8 cellular contexts compared by ENCODE assay signal in the genomic region with DNA sequence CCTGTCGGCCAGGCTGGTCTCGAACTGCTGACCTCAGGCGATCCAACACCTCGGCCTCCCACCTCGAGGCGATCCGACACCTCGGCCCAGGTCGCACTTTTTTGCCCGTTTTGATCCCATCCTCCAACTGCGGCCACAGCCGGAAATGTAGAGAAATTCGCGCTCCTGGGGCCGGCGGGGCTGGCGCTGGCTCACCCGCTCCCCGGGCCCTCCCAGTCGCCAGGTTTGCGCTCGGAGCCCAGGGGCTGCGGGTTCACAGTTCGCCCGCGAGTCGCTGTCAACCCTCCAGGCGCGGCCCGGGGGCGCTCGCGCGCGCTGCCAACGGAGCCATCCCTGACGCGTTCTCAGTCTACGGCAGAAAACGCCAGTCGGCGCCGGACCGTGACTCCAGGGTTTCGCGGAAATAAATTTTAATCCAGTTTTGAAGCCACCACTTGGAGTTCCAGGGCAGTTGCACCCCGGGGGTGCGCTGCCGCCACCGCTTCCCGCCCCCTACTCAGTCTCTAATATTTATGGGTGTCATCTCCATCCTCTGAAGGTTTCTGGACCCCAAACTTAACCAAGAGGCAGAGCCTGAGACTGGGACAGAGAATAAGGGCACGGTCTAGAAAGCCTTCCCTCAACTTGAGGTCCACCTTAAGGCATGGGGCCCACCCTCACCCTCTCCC. TPM values are rescaled to one million over a fixed set of nuclear protein-coding genes. Genes with fewer than 3 reads are reported as not detected.
DNase-seq lines count a peak whose midpoint lies in the region; ATAC-seq and TF ChIP-seq lines count a peak whose summit lies in the region.

No MANE protein-coding gene starts in this region.

- TF ChIP-seq CTCF in gastrocnemius medialis (IDR thresholded peaks at IDR 0.05 in 4 of 5, conservative IDR thresholded peaks at IDR 0.05 in 1 of 5), result peak in 4 of 5 experiments; percentile 22 to 46 (median 38)

- ATAC-seq in gastrocnemius medialis (peak in 1 of 2 donors; percentile 34), GM19035 (IDR thresholded peaks at IDR 0.05; ENCODE audit: unreplicated experiment) (no peak), HG03520 (IDR thresholded peaks at IDR 0.05; ENCODE audit: unreplicated experiment) (no peak)

- H3K27me3 ChIP-seq in gastrocnemius medialis, result peaks cover 25 to 43% (median 41%) of the 10 kb centered on the region in 3 donors

- TF ChIP-seq POLR2A in gastrocnemius medialis (IDR thresholded peaks at IDR 0.05), result no peak

- in situ Hi-C loops in gastrocnemius medialis (cut with MboI; ENCODE audit: low sequenced_read_pairs in 4 of 4), result no loop called here

- peaks cover 10 to 13% of the 10 kb centered on the region in 2 donors for H3K4me1 ChIP-seq in gastrocnemius medialis

- H3K9me3 ChIP-seq in gastrocnemius medialis, result no peaks in the 10 kb centered on the region

- H3K4me3 ChIP-seq in gastrocnemius medialis, result peak overlapping the region in 3 of 4 donors; percentile 25 to 44 (median 40)

- intact Hi-C loops in cardiac septum (cut with DNase I) (no loop called here), gastrocnemius medialis (cut with DNase I; ENCODE audit: low total_unique reads) (no loop called here)

- no peak overlapping the region for H3K27ac ChIP-seq in gastrocnemius medialis

- peak; percentile 83 for DNase-seq in NK-92 treated with Interleukin-12 subunit alpha and Interleukin-12 subunit beta, amount 100 ng/mL, for 24 hours (lab: John Stamatoyannopoulos, UW)
- DNase-seq in NK-92 (lab: John Stamatoyannopoulos, UW; ENCODE audit: unreplicated experiment) (no peak), OCI-M1 (lab: John Stamatoyannopoulos, UW) (peak; percentile 82), cardiac septum (ENCODE audit: low spot score) (peak; percentile 94), gastrocnemius medialis (no peak)
- DNase-seq in activated naive CD4-positive, alpha-beta T cell treated with anti-CD3 and anti-CD28 coated beads, Interleukin-2, amount 50 U/mL, for 16 hours, result peak; percentile 85

- H3K36me3 ChIP-seq in gastrocnemius medialis, result no peaks in the 10 kb centered on the region

RNA-seq across cellular contexts. Expression of a gene that starts 1.5 kb away (rescaled TPM):
- total RNA-seq in cardiac septum (0.08 TPM), gastrocnemius medialis (not detected)

RNA-seq across cellular contexts. Expression of a gene that starts 14.4 kb away (rescaled TPM):
- total RNA-seq in cardiac septum (18.3 TPM), gastrocnemius medialis (10 to 100 TPM in 3 of 4 donors, 1 to 10 TPM in 1; 8.8 to 15.8 (median 11.8) TPM)

RNA-seq across cellular contexts. Expression of a gene that starts 18.5 kb away (rescaled TPM):
- total RNA-seq in cardiac septum, result not detected
- not detected for total RNA-seq in gastrocnemius medialis

RNA-seq across cellular contexts. Expression of a gene that starts 18.8 kb away (rescaled TPM):
- total RNA-seq in cardiac septum, result 2.4 TPM
- 1 to 10 TPM in 2 of 4 donors, not detected in 2; 1.0 to 2.3 TPM for total RNA-seq in gastrocnemius medialis

RNA-seq across cellular contexts. Expression of a gene that starts 34.0 kb away (rescaled TPM):
- 253 TPM for total RNA-seq in cardiac septum
- total RNA-seq in gastrocnemius medialis, result 100 to 1,000 TPM in 1 of 4 donors, 10 to 100 TPM in 3; 53.4 to 134 (median 63.7) TPM

Comparison
In these comparisons a context has a peak if more than half of its experiments do, and no peak if none do; other contexts are left out.
1. DNase-seq: peak in NK-92 treated with Interleukin-12 subunit alpha and Interleukin-12 subunit beta, amount 100 ng/mL, for 24 hours (single experiment), OCI-M1 (single experiment), activated naive CD4-positive, alpha-beta T cell treated with anti-CD3 and anti-CD28 coated beads, Interleukin-2, amount 50 U/mL, for 16 hours (single experiment) and cardiac septum (single experiment); none in NK-92 (single experiment) and gastrocnemius medialis (0 of 2).